15 cellular contexts compared by ENCODE assay signal in the genomic region with DNA sequence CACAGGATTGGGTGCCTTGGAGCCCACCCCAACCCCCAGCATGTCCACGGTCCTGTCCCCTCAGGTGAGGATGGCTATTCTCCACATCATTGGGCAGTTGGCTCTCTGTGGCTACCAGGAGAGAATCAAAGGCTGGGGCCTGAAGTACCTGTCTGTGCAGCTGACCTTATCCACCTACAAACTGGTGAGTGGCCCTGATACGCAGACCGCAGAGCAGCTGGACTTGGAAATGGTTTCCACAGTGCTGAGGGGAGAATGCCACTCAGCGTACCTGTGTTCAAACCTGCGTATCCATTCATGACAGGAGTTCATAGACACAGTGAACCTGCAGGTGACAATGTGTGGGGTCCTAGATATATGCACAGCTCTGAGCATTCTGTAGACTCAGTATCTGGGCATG. TPM values are rescaled to one million over a fixed set of nuclear protein-coding genes. Genes with fewer than 3 reads are reported as not detected.
DNase-seq lines count a peak whose midpoint lies in the region; ATAC-seq lines count a peak whose summit lies in the region.
"Had no signal": no experiment of that assay in that cellular context is flagged by ENCODE, and none has a peak within 500 bp of the region (broad histone marks: within the 10 kb centered on the region; RNA-seq: fewer than 3 reads in every experiment).

No MANE protein-coding gene starts in this region.

- H3K9me3 Mint-ChIP-seq in activated CD4-positive, alpha-beta memory T cell treated with anti-CD3 and anti-CD28 coated beads, Interleukin-2, amount 10 ng/mL, durations not matched to agents 7 days and 5 days = no peaks in the 10 kb centered on the region

- H3K4me3 Mint-ChIP-seq in activated CD4-positive, alpha-beta memory T cell treated with anti-CD3 and anti-CD28 coated beads, Interleukin-2, amount 10 ng/mL, durations not matched to agents 7 days and 5 days = no peak overlapping the region
- H3K4me3 Mint-ChIP-seq: B cell; CD4-positive, alpha-beta T cell; GM23338 had no signal

- H3K4me1 Mint-ChIP-seq in activated CD4-positive, alpha-beta memory T cell treated with anti-CD3 and anti-CD28 coated beads, Interleukin-2, amount 10 ng/mL, durations not matched to agents 7 days and 5 days = peaks cover 4% of the 10 kb centered on the region
- H3K4me1 Mint-ChIP-seq: B cell, GM23338 had no signal

- intact Hi-C loops in posterior vena cava (cut with DNase I) (loop anchor here in 1 of 2 donors (10.0 kb wide), 1 partner anchor 155 kb away; no protein-coding TSS in a partner anchor), left ventricle myocardium superior (cut with micrococcal nuclease) (no loop called here)

- H3K27me3 Mint-ChIP-seq in activated CD4-positive, alpha-beta memory T cell treated with anti-CD3 and anti-CD28 coated beads, Interleukin-2, amount 10 ng/mL, durations not matched to agents 7 days and 5 days = no peaks in the 10 kb centered on the region

- CTCF ChIA-PET in activated CD4-positive, alpha-beta memory T cell treated with anti-CD3 and anti-CD28 coated beads, Interleukin-2, amount 10 ng/mL, durations not matched to agents 7 days and 5 days (lab: Charles Lee) = no interaction called here

- ATAC-seq in left ventricle myocardium superior = no peak
- ATAC-seq: GM23338 had no signal

- no peaks in the 10 kb centered on the region for H3K36me3 Mint-ChIP-seq in activated CD4-positive, alpha-beta memory T cell treated with anti-CD3 and anti-CD28 coated beads, Interleukin-2, amount 10 ng/mL, durations not matched to agents 7 days and 5 days (ENCODE audit: low read depth)

- H3K27ac Mint-ChIP-seq in activated CD4-positive, alpha-beta memory T cell treated with anti-CD3 and anti-CD28 coated beads, Interleukin-2, amount 10 ng/mL, durations not matched to agents 7 days and 5 days = no peak overlapping the region
- H3K27ac Mint-ChIP-seq: B cell; CD4-positive, alpha-beta T cell; GM23338 had no signal

- POLR2A ChIA-PET in activated CD4-positive, alpha-beta memory T cell treated with anti-CD3 and anti-CD28 coated beads, Interleukin-2, amount 10 ng/mL, durations not matched to agents 7 days and 5 days (lab: Charles Lee) = no interaction called here

- peak; percentile 41 for DNase-seq in activated effector memory CD4-positive, alpha-beta T cell treated with anti-CD3 and anti-CD28 coated beads, Interleukin-2, amount 50 U/mL, for 16 hours
- no peak for DNase-seq in activated effector memory CD4-positive, alpha-beta T cell treated with Interleukin-2 at 50 U/mL for 16 hours
- DNase-seq in activated CD4-positive, alpha-beta memory T cell treated with anti-CD3 and anti-CD28 coated beads, Interleukin-2, amount 10 ng/mL, durations not matched to agents 7 days and 5 days = peak; percentile 9
- DNase-seq in kidney tubule cell (ENCODE audit: low spot score) (peak; percentile 17), posterior vena cava (ENCODE audit: low spot score) (peak; percentile 42), left ventricle myocardium superior (no peak), NCI-H2081 treated with DMSO at 0.1 percent for 48 hours (lab: John Stamatoyannopoulos, UW) (no peak), cortex of kidney (lab: John Stamatoyannopoulos, UW) (no peak)
- DNase-seq: C1 segment of cervical spinal cord, Calu3, DMS 273 treated with DMSO at 0.1 percent for 48 hours had no signal

RNA-seq across cellular contexts. Expression of a gene that starts 21.6 kb away (rescaled TPM):
- total RNA-seq in activated CD4-positive, alpha-beta memory T cell treated with anti-CD3 and anti-CD28 coated beads, Interleukin-2, amount 10 ng/mL, durations not matched to agents 7 days and 5 days = not detected
- total RNA-seq in posterior vena cava = not detected
- total RNA-seq in left ventricle myocardium superior = not detected
- total RNA-seq: B cell; CD4-positive, alpha-beta T cell; GM23338; H7 had no signal

RNA-seq across cellular contexts. Expression of a gene that starts 39.6 kb away (rescaled TPM):
- not detected for total RNA-seq in activated CD4-positive, alpha-beta memory T cell treated with anti-CD3 and anti-CD28 coated beads, Interleukin-2, amount 10 ng/mL, durations not matched to agents 7 days and 5 days
- total RNA-seq in posterior vena cava = not detected
- total RNA-seq in left ventricle myocardium superior = not detected
- total RNA-seq: B cell; CD4-positive, alpha-beta T cell; GM23338; H7 had no signal

RNA-seq across cellular contexts. Expression of a gene that starts 54.6 kb away (rescaled TPM):
- total RNA-seq in activated CD4-positive, alpha-beta memory T cell treated with anti-CD3 and anti-CD28 coated beads, Interleukin-2, amount 10 ng/mL, durations not matched to agents 7 days and 5 days = 100 to 1,000 TPM; 126 to 129 TPM
- total RNA-seq in posterior vena cava = under 1 TPM in 1 of 2 donors, not detected in 1; 0.42 TPM
- 0.52 TPM for total RNA-seq in left ventricle myocardium superior

Comparison
In these comparisons a context has a peak if more than half of its experiments do, and no peak if none do; other contexts are left out.
1. DNase-seq: peak in activated effector memory CD4-positive, alpha-beta T cell treated with anti-CD3 and anti-CD28 coated beads, Interleukin-2, amount 50 U/mL, for 16 hours (single experiment), activated CD4-positive, alpha-beta memory T cell treated with anti-CD3 and anti-CD28 coated beads, Interleukin-2, amount 10 ng/mL, durations not matched to agents 7 days and 5 days (single experiment), kidney tubule cell (single experiment) and posterior vena cava (single experiment); none in activated effector memory CD4-positive, alpha-beta T cell treated with Interleukin-2 at 50 U/mL for 16 hours (single experiment), left ventricle myocardium superior (single experiment), NCI-H2081 treated with DMSO at 0.1 percent for 48 hours (single experiment) and cortex of kidney (single experiment).
2. RNA of a gene that starts 54.6 kb away (total RNA-seq): 126 to 129 TPM in activated CD4-positive, alpha-beta memory T cell treated with anti-CD3 and anti-CD28 coated beads, Interleukin-2, amount 10 ng/mL, durations not matched to agents 7 days and 5 days; 0.52 TPM in left ventricle myocardium superior (single experiment) and 0.42 TPM in posterior vena cava; every median in the first group is over 10 times any median in the second.